Comparison of ENCODE assay signal across 8 cellular contexts in the genomic region with DNA sequence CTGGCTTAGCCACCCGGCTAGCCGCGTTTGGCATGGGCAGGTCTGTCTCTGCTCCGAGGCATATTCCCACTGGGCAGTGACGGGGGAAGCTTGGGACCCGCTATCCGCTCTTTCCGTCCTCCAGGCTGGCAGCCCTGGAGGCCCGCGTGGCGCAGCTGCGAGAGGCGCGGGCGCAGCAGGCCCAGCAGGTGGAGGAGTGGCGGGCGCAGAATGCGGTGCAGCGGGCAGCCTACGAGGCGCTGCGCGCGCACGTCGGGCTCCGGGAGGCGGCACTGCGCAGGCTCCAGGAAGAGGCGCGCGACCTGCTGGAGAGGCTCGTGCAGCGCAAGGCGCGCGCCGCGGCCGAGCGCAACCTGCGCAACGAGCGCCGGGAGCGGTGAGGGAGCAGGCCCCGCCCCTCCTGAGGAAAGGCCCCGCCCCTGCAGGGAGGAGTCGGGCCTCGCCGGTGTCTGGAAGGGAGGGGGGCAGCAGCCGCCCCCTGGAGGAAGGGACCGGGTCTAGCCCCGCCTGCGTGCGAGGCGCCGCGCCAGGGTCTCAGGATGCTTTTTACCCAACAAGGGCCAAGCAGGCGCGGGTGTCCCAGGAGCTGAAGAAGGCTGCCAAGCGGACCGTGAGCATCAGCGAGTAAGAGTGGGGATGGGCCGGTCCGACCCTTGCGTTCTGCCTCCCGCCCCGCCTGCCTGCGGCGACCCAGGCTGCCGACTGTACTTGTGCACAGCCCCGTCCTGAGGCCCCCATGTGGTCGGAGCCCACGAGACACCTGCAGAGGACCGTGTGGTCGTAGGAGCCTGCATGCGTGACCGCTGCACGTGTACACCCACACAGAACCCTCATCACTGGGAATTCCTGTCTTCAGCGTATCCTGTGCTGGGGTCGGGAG. TPM values are rescaled to one million over a fixed set of nuclear protein-coding genes. Genes with fewer than 3 reads are reported as not detected.
DNase-seq lines count a peak whose midpoint lies in the region; ATAC-seq and TF ChIP-seq lines count a peak whose summit lies in the region.

No MANE protein-coding gene starts in this region.

- DNase-seq in GM13977 (ENCODE audit: low spot score) (peak; percentile 75), IMR-90 (peak; percentile 84), amniotic epithelial cell (ENCODE audit: low read depth) (peak; percentile 81), heart left ventricle (peak; percentile 89 to 95 (median 90)), trophoblast cell (peak; percentile 92 to 96), thyroid gland (peak; percentile 89 to 90), NOMO-1 (lab: John Stamatoyannopoulos, UW; ENCODE audit: unreplicated experiment in 2 of 2) (no peak)

- H3K4me1 ChIP-seq in IMR-90 (ENCODE audit: control insufficient read depth, insufficient read depth, low read length) (peaks cover 6% of the 10 kb centered on the region), heart left ventricle (peaks cover 2 to 22% (median 10%) of the 10 kb centered on the region in 12 donors), trophoblast cell (ENCODE audit: control insufficient read depth in 1 of 2, insufficient read depth in 2 of 2, low read length in 2 of 2) (peaks cover 10 to 15% of the 10 kb centered on the region in 2 experiments), thyroid gland (peaks cover 7 to 18% of the 10 kb centered on the region in 2 donors)

- TF ChIP-seq CTCF in GM13977 (IDR thresholded peaks at IDR 0.05; ENCODE audit: extremely low read depth, insufficient read depth, missing control alignments) (peak; percentile 28), IMR-90 (conservative IDR thresholded peaks at IDR 0.05; ENCODE audit: low read depth, low read length) (peak; percentile 24; the same call in 1 of the 2 replicates), heart left ventricle (IDR thresholded peaks at IDR 0.05) (peak in 10 of 12 donors; percentile 17 to 52 (median 26)), thyroid gland (IDR thresholded peaks at IDR 0.05) (peak in 3 of 6 experiments; percentile 24 to 35 (median 35))

- ATAC-seq in IMR-90 (ENCODE audit: low read depth) (peak; percentile 98), SK-N-SH treated with all-trans-retinoic acid at 6 μM for 48 hours (peak; percentile 89), heart left ventricle (peak; percentile 49 to 86 (median 78))

- no peak overlapping the region for H2BK120ac ChIP-seq in IMR-90 (ENCODE audit: low read depth, low read length)
- peak overlapping the region; percentile 8 for H2BK120ac ChIP-seq in trophoblast cell (ENCODE audit: insufficient read depth, low read length, poor library complexity)

- H2AK9ac ChIP-seq in IMR-90 (replicated peaks; ENCODE audit: low read depth, low read length, poor library complexity), result peak overlapping the region; percentile 95

- H2AFZ ChIP-seq in IMR-90 (replicated peaks; ENCODE audit: low read length, poor library complexity), result peak overlapping the region; percentile 97
- peak overlapping the region; percentile 87 for H2AFZ ChIP-seq in trophoblast cell (ENCODE audit: insufficient read depth, low read length, poor library complexity)

- H3K4ac ChIP-seq in IMR-90 (ENCODE audit: low read depth, low read length) (peak overlapping the region; percentile 83), trophoblast cell (ENCODE audit: low read depth, low read length) (no peak overlapping the region)

- H3K4me3 ChIP-seq in IMR-90 (ENCODE audit: insufficient read depth, low read depth, low read length) (peak overlapping the region; percentile 57), heart left ventricle (peak overlapping the region; percentile 3 to 74 (median 56)), trophoblast cell (ENCODE audit: low read depth, low read length) (peak overlapping the region; percentile 63), thyroid gland (replicated peaks in 1 of 3) (peak overlapping the region in 2 of 3 donors; percentile 21 to 48)

- CTCF ChIA-PET in IMR-90 (lab: Yijun Ruan, JAX), result interaction anchor here (1.2 kb wide), 1 partner anchor 9 kb away, joined by 3 read pairs; no protein-coding TSS in a partner anchor

- no peaks in the 10 kb centered on the region for H3K36me3 ChIP-seq in IMR-90 (ENCODE audit: control insufficient read depth, insufficient read depth, low read length)
- peaks cover 0 to 82% (median 20%) of the 10 kb centered on the region in 9 donors for H3K36me3 ChIP-seq in heart left ventricle
- H3K36me3 ChIP-seq in trophoblast cell (ENCODE audit: control insufficient read depth in 1 of 2, insufficient read depth in 2 of 2, low read length in 2 of 2), result no peaks in the 10 kb centered on the region
- no peaks in the 10 kb centered on the region for H3K36me3 ChIP-seq in thyroid gland

- peaks cover 13% of the 10 kb centered on the region for H3K9me1 ChIP-seq in IMR-90 (ENCODE audit: insufficient read depth, low read length)

- in situ Hi-C loops in GM13977 (cut with MboI; ENCODE audit: low pct_unique_long_range_greater_than_20kb, low sequenced_read_pairs, unreplicated experiment) (no loop called here), IMR-90 (cut with MboI; ENCODE audit: low sequenced_read_pairs) (no loop called here)

- no peak overlapping the region for H2BK5ac ChIP-seq in IMR-90 (ENCODE audit: low read depth, low read length, poor library complexity, severe bottlenecking)
- no peak overlapping the region for H2BK5ac ChIP-seq in trophoblast cell (ENCODE audit: low read depth, low read length, poor library complexity)

- H3K79me1 ChIP-seq in IMR-90 (ENCODE audit: low read depth in 1 of 2, low read length in 2 of 2) (peaks cover 0 to 18% of the 10 kb centered on the region in 2 experiments; a peak in 1 of 4 replicates), trophoblast cell (ENCODE audit: low read length) (peaks cover 2% of the 10 kb centered on the region)

- peak overlapping the region; percentile 24 for H2AK5ac ChIP-seq in IMR-90 (ENCODE audit: low read depth, low read length)
- H2AK5ac ChIP-seq in trophoblast cell (ENCODE audit: low read length), result no peak overlapping the region

- peak overlapping the region; percentile 10 for H3K14ac ChIP-seq in IMR-90 (replicated peaks; ENCODE audit: low read depth, low read length)
- peak overlapping the region; percentile 19 for H3K14ac ChIP-seq in trophoblast cell (ENCODE audit: low read length)

- no peak overlapping the region for H3K56ac ChIP-seq in IMR-90 (ENCODE audit: extremely low read depth, insufficient read depth, low read length)

- H3K9me3 ChIP-seq in IMR-90 (ENCODE audit: control insufficient read depth, insufficient read depth, low read length) (no peaks in the 10 kb centered on the region), heart left ventricle (no peaks in the 10 kb centered on the region), trophoblast cell (ENCODE audit: insufficient read depth, low read depth, low read length) (no peaks in the 10 kb centered on the region), thyroid gland (no peaks in the 10 kb centered on the region)

- no TSS peak for BruUV-seq in IMR-90 (replicated peaks; lab: Mats Ljungman, UMichigan)

- H3K9ac ChIP-seq in IMR-90 (ENCODE audit: low read depth, low read length), result peak overlapping the region; percentile 19
- no peak overlapping the region for H3K9ac ChIP-seq in trophoblast cell (ENCODE audit: low read length)

- no peak overlapping the region for H3K18ac ChIP-seq in IMR-90 (ENCODE audit: low read depth, low read length)
- peak overlapping the region; percentile 35 for H3K18ac ChIP-seq in trophoblast cell (ENCODE audit: low read length)

- H2BK12ac ChIP-seq in trophoblast cell (ENCODE audit: low read length), result no peak overlapping the region

- peak overlapping the region; percentile 95 for H3K4me2 ChIP-seq in IMR-90 (ENCODE audit: low read depth, low read length)
- H3K4me2 ChIP-seq in trophoblast cell (ENCODE audit: low read length), result peak overlapping the region; percentile 86

- dilution Hi-C loops in IMR-90 (cut with HindIII; ENCODE audit: low sequenced_read_pairs, unreplicated experiment), result no loop called here

- peaks cover 5% of the 10 kb centered on the region; the same call in 1 of the 2 replicates for H4K20me1 ChIP-seq in IMR-90 (ENCODE audit: insufficient read depth, low read length)

- TF ChIP-seq POLR2A in IMR-90 (IDR thresholded peaks at IDR 0.05; ENCODE audit: low read depth, low read length), result no peak
- TF ChIP-seq POLR2A in heart left ventricle (IDR thresholded peaks at IDR 0.05), result peak in 1 of 2 donors; percentile 59
- TF ChIP-seq POLR2A in thyroid gland (IDR thresholded peaks at IDR 0.05), result peak; percentile 32 to 74

- peak overlapping the region; percentile 37; the same call in 1 of the 2 replicates for H4K5ac ChIP-seq in IMR-90 (ENCODE audit: low read depth, low read length)

- H3K27me3 ChIP-seq in IMR-90 (ENCODE audit: control insufficient read depth, insufficient read depth, low read length) (no peaks in the 10 kb centered on the region), heart left ventricle (no peaks in the 10 kb centered on the region), trophoblast cell (ENCODE audit: insufficient read depth, low read length) (no peaks in the 10 kb centered on the region), thyroid gland (no peaks in the 10 kb centered on the region)

- no peaks in the 10 kb centered on the region for H3K79me2 ChIP-seq in trophoblast cell (ENCODE audit: control insufficient read depth, insufficient read depth, low read length, poor library complexity)

- TF ChIP-seq RAD21 in IMR-90 (IDR thresholded peaks at IDR 0.05; ENCODE audit: low read length), result peak; percentile 1; the same call in 1 of the 2 replicates

- WGBS in IMR-90 (ENCODE audit: extremely low coverage in 2 of 2, insufficient read length in 1 of 2), 2 experiments, result 2% methylated on average over 34 of the region's 82 CpGs; no CpG with 5 or more reads in 1 of the 2 experiments
- 9 to 28% (median 11%) methylated on average over 8 to 82 of the region's 82 CpGs for WGBS in heart left ventricle, 4 donors
- WGBS in trophoblast cell (ENCODE audit: extremely low coverage, insufficient coverage, insufficient read length), result no CpG with 5 or more reads among the region's 82 CpGs
- 18 to 38% methylated on average over 34 to 38 of the region's 82 CpGs for WGBS in thyroid gland, 2 donors

- no peak overlapping the region for H2BK20ac ChIP-seq in IMR-90 (ENCODE audit: low read depth, low read length)

- no peak overlapping the region for H2BK15ac ChIP-seq in IMR-90 (ENCODE audit: low read depth, low read length)

- POLR2A ChIA-PET in IMR-90 (lab: Charles Lee; ENCODE audit: unreplicated experiment), result interaction anchor here (0.5 to 0.6 kb wide), 2 partner anchors 117 to 320 kb away, joined by 3 to 13 read pairs; partner anchors contain the start of gene FCHSD2

- H3K27ac ChIP-seq in IMR-90 (ENCODE audit: insufficient read depth, low read length), result no peak overlapping the region; the same call in 1 of the 2 replicates
- H3K27ac ChIP-seq in heart left ventricle, result peak overlapping the region in 11 of 12 donors; percentile 22 to 79 (median 71)
- no peak overlapping the region for H3K27ac ChIP-seq in trophoblast cell (ENCODE audit: low read depth, low read length)
- peak overlapping the region; percentile 48 to 76 (median 51) for H3K27ac ChIP-seq in thyroid gland

- intact Hi-C loops in IMR-90 (cut with micrococcal nuclease) (no loop called here), heart left ventricle (cut with DNase I) (no loop called here), thyroid gland (cut with DNase I) (no loop called here)

- no peak overlapping the region for H4K12ac ChIP-seq in trophoblast cell (ENCODE audit: low read depth, low read length)

- H3K23ac ChIP-seq in IMR-90 (ENCODE audit: low read depth, low read length), result 0 out of 2 replicates have a peak overlapping the region, but pooled peaks have one; percentile 63
- H3K23ac ChIP-seq in trophoblast cell (ENCODE audit: low read length), result no peak overlapping the region

- H4K8ac ChIP-seq in IMR-90 (ENCODE audit: low read depth in 2 of 2, low read length in 2 of 2), result peak overlapping the region; percentile 66 to 89; a peak in 3 of 4 replicates
- H4K8ac ChIP-seq in trophoblast cell (ENCODE audit: low read depth, low read length), result peak overlapping the region; percentile 70

- H4K91ac ChIP-seq in IMR-90 (ENCODE audit: insufficient read depth, low read depth, low read length), result no peak overlapping the region
- H4K91ac ChIP-seq in trophoblast cell (ENCODE audit: low read depth, low read length), result peak overlapping the region; percentile 8

RNA-seq across cellular contexts. Expression of gene ATG16L2, which starts 7.9 kb away (rescaled TPM):
- 1.3 and 1.4 TPM in 2 replicates for total RNA-seq in IMR-90 (2012; rRNA removed)
- 12.2 and 12.7 TPM in 2 replicates for polyA plus RNA-seq in IMR-90 (2012; rRNA removed)
- polyA plus RNA-seq in IMR-90 (2012; cell fraction: cytosol; rRNA removed), result 2.9 and 5.8 TPM in 2 replicates
- 186 and 227 TPM in 2 replicates for polyA plus RNA-seq in IMR-90 (2012; cell fraction: nucleus; rRNA removed; ENCODE audit: low replicate concordance)
- 10 to 100 TPM in 7 of 9 donors, 1 to 10 TPM in 2; 6.0 to 28.9 (median 13.2) TPM for total RNA-seq in heart left ventricle
- 10 to 100 TPM in 1 of 2 donors, 1 to 10 TPM in 1; 8.3 to 24.2 TPM for polyA plus RNA-seq in heart left ventricle
- 7.4 and 8.0 TPM in 2 replicates for polyA plus RNA-seq in trophoblast cell (2013)
- total RNA-seq in thyroid gland, result 10 to 100 TPM; 22.1 to 45.1 (median 40.6) TPM

RNA-seq across cellular contexts. Expression of gene STARD10, which starts 28.3 kb away (rescaled TPM):
- 22.2 and 23.8 TPM in 2 replicates for total RNA-seq in IMR-90 (2012; rRNA removed)
- 32.9 and 37.4 TPM in 2 replicates for polyA plus RNA-seq in IMR-90 (2012; rRNA removed)
- polyA plus RNA-seq in IMR-90 (2012; cell fraction: cytosol; rRNA removed), result 51.8 and 54.8 TPM in 2 replicates
- polyA plus RNA-seq in IMR-90 (2012; cell fraction: nucleus; rRNA removed; ENCODE audit: low replicate concordance), result 18.7 and 29.9 TPM in 2 replicates
- 10 to 100 TPM; 35.2 to 78.8 (median 55.2) TPM for total RNA-seq in heart left ventricle
- 100 to 1,000 TPM in 1 of 2 donors, 10 to 100 TPM in 1; 35.9 to 237 TPM for polyA plus RNA-seq in heart left ventricle
- 143 and 154 TPM in 2 replicates for polyA plus RNA-seq in trophoblast cell (2013)
- 100 to 1,000 TPM in 1 of 4 donors, 10 to 100 TPM in 3; 67.7 to 113 (median 82.0) TPM for total RNA-seq in thyroid gland

Comparison
In these comparisons a context has a peak if more than half of its experiments do, and no peak if none do; other contexts are left out.
1. DNase-seq: peak in GM13977 (single experiment), IMR-90 (single experiment), amniotic epithelial cell (single experiment), heart left ventricle (5 of 5), trophoblast cell (2 of 2) and thyroid gland (2 of 2); none in NOMO-1 (0 of 2).
2. H3K27ac ChIP-seq: peak in heart left ventricle (11 of 12) and thyroid gland (3 of 3); none in IMR-90 (single experiment) and trophoblast cell (single experiment).
3. Peak in every context shown above with its lines, with median percentiles within 50 percentile points of each other: ATAC-seq and H3K4me3 ChIP-seq.